8 cellular contexts compared by ENCODE assay signal in the genomic region with DNA sequence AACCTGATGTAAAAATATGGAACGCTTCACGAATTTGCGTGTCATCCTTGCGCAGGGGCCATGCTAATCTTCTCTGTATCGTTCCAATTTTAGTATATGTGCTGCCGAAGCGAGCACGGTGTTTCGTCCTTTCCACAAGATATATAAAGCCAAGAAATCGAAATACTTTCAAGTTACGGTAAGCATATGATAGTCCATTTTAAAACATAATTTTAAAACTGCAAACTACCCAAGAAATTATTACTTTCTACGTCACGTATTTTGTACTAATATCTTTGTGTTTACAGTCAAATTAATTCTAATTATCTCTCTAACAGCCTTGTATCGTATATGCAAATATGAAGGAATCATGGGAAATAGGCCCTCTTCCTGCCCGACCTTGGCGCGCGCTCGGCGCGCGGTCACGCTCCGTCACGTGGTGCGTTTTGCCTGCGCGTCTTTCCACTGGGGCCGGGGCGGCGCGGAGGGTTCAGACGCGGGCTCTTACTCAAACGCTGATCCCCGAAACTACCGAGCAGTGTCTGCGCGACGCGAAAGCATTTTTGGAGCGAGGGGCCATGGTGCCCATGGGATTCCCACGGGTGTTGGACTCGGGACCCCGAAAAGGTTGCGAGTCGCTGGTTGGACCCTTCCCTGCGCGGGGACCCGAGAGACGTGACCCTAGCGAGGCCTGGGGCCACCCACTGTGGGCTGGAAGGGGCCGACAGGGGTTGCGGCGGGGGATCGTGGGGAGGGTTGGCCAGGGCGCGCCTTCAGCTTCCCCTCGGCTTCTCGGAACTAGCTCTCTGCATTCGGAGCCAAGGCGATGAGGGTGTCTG. TPM values are rescaled to one million over a fixed set of nuclear protein-coding genes. Genes with fewer than 3 reads are reported as not detected.
DNase-seq lines count a peak whose midpoint lies in the region; ATAC-seq, FAIRE-seq and TF ChIP-seq lines count a peak whose summit lies in the region.

RNU6-1 (minus strand) TSS at position 117 of the 818 bp plus-strand sequence.

- ATAC-seq in GM19395 (IDR thresholded peaks at IDR 0.05; ENCODE audit: unreplicated experiment), result peak; percentile 83
- ATAC-seq in HG03565 (IDR thresholded peaks at IDR 0.05; ENCODE audit: unreplicated experiment), result peak; percentile 76
- ATAC-seq in HepG2, result peak; percentile 26

- no TSS peak for BruUV-seq in HepG2 (replicated peaks; lab: Mats Ljungman, UMichigan)

- H3K4me1 ChIP-seq in HepG2 (ENCODE audit: insufficient read depth, low read length), result peaks cover 81% of the 10 kb centered on the region

- peaks cover 0 to 15% of the 10 kb centered on the region in 2 experiments; a peak in 4 of 5 replicates for H3K27me3 ChIP-seq in HepG2 (ENCODE audit: control insufficient read depth in 1 of 2, insufficient read depth in 2 of 2, low read length in 2 of 2)

- in situ Hi-C loops in HepG2 (cut with HindIII; ENCODE audit: extremely low pct_ligation_motif_present, low pct_unique_long_range_greater_than_20kb), result loop anchor here (5.0 to 10.0 kb wide), 2 partner anchors 383 to 895 kb away; no protein-coding TSS in a partner anchor

- H3K4me3 Mint-ChIP-seq in dendritic cell treated with granulocyte-macrophage colony-stimulating factor and Interleukin-4, amounts not matched to agents 40 ng/mL and 50 ng/mL, for 4 days, result peak within 1 kb of the TSS; percentile 75

- POLR2A ChIA-PET in HepG2 (lab: Yijun Ruan, JAX), result interaction anchor here (0.9 to 1.4 kb wide), 7 partner anchors 11 to 586 kb away, joined by 3 to 6 read pairs (median 3); partner anchors contain the start of genes AAGAB, FEM1B and IQCH

- H4K20me1 ChIP-seq in HepG2 (ENCODE audit: insufficient read depth, low read length), result no peaks in the 10 kb centered on the region

- no peaks in the 10 kb centered on the region for H3K36me3 ChIP-seq in HepG2 (replicated peaks in 1 of 2; ENCODE audit: control insufficient read depth in 1 of 2, insufficient read depth in 2 of 2, low read length in 2 of 2)

- CTCF ChIA-PET in HepG2 (lab: Yijun Ruan, JAX; ENCODE audit: low intra/inter-chr PET ratio, low total read pairs), result no interaction called here

- H2AFZ ChIP-seq in HepG2 (ENCODE audit: low read length), result peak within 1 kb of the TSS; percentile 95

- TF ChIP-seq CTCF in C4-2B (conservative IDR thresholded peaks at IDR 0.05) (no peak), HepG2 (CRISPR knock-in tag; IDR thresholded peaks at IDR 0.05) (no peak)

- peak within 1 kb of the TSS; percentile 97 for H3K4me2 ChIP-seq in HepG2 (ENCODE audit: low read depth, low read length)

- H3K27me3 Mint-ChIP-seq in dendritic cell treated with granulocyte-macrophage colony-stimulating factor and Interleukin-4, amounts not matched to agents 40 ng/mL and 50 ng/mL, for 4 days, result peaks cover 17% of the 10 kb centered on the region

- TF ChIP-seq RAD21 in HepG2 (CRISPR knock-in tag; IDR thresholded peaks at IDR 0.05), result no peak

- H3K4me3 ChIP-seq in HepG2 (replicated peaks in 1 of 3; ENCODE audit: insufficient read depth in 1 of 3, low read depth in 2 of 3, low read length in 3 of 3), result peak within 1 kb of the TSS; percentile 73 to 98 (median 93)

- H3K36me3 Mint-ChIP-seq in dendritic cell treated with granulocyte-macrophage colony-stimulating factor and Interleukin-4, amounts not matched to agents 40 ng/mL and 50 ng/mL, for 4 days (ENCODE audit: low read depth), result no peaks in the 10 kb centered on the region

- H3K27ac ChIP-seq in C4-2B (peak within 1 kb of the TSS; percentile 92), HepG2 (ENCODE audit: extremely low read length, insufficient read depth, low read length) (peak within 1 kb of the TSS; percentile 86)

- under 1% methylated on average over 41 of the region's 62 CpGs for WGBS in HepG2 (ENCODE audit: low lambda C conversion rate)

- H3K4me1 Mint-ChIP-seq in dendritic cell treated with granulocyte-macrophage colony-stimulating factor and Interleukin-4, amounts not matched to agents 40 ng/mL and 50 ng/mL, for 4 days (ENCODE audit: low read depth), result peaks cover 49% of the 10 kb centered on the region

- H3K9me3 Mint-ChIP-seq in dendritic cell treated with granulocyte-macrophage colony-stimulating factor and Interleukin-4, amounts not matched to agents 40 ng/mL and 50 ng/mL, for 4 days, result no peaks in the 10 kb centered on the region

- peak within 1 kb of the TSS; percentile 83 for H3K27ac Mint-ChIP-seq in dendritic cell treated with granulocyte-macrophage colony-stimulating factor and Interleukin-4, amounts not matched to agents 40 ng/mL and 50 ng/mL, for 4 days

- FAIRE-seq in HepG2 (lab: Jason Lieb, UNC), result peak; percentile 64

- peak; percentile 68 to 84 for TF ChIP-seq POLR2A in HepG2 (IDR thresholded peaks at IDR 0.05; ENCODE audit: insufficient read depth in 1 of 2, low read depth in 2 of 2, low read length in 2 of 2)

- intact Hi-C loops in dendritic cell treated with granulocyte-macrophage colony-stimulating factor and Interleukin-4, amounts not matched to agents 40 ng/mL and 50 ng/mL, for 4 days (cut with micrococcal nuclease), result loop anchor here (5.0 to 10.0 kb wide), 3 partner anchors 318 to 895 kb away; partner anchors contain the start of gene C15orf61
- intact Hi-C loops in HepG2 (cut with micrococcal nuclease; ENCODE audit: unreplicated experiment), result loop anchor here (2.0 to 5.0 kb wide), 4 partner anchors 212 to 533 kb away; partner anchors contain the start of genes MAP2K5 and PIAS1

- H3K79me2 ChIP-seq in HepG2 (ENCODE audit: insufficient read depth, low read length), result no peaks in the 10 kb centered on the region

- peak within 1 kb of the TSS; percentile 94 for H3K9ac ChIP-seq in HepG2 (ENCODE audit: insufficient read depth, low read depth, low read length)

- TF ChIP-seq EP300 in HepG2 (IDR thresholded peaks at IDR 0.05; ENCODE audit: low read depth in 2 of 2, low read length in 2 of 2) (no peak), HepG2 (CRISPR knock-in tag; IDR thresholded peaks at IDR 0.05; ENCODE audit: borderline replicate concordance) (no peak; the same call in 1 of the 2 replicates)

- no peaks in the 10 kb centered on the region for H3K9me3 ChIP-seq in HepG2 (ENCODE audit: low read length)

- DNase-seq in NCI-H748 treated with DMSO at 0.1 percent for 48 hours (lab: John Stamatoyannopoulos, UW) (peak; percentile 74), HepG2 (ENCODE audit: low spot score) (peak; percentile 80)
- DNase-seq in activated CD4-positive, alpha-beta T cell treated with anti-CD3 and anti-CD28 coated beads, Interleukin-2, amount 50 U/mL, for 4 hours, result peak; percentile 95
- DNase-seq in stimulated activated CD4-positive, alpha-beta T cell treated with anti-CD3 and anti-CD28 coated beads, Interleukin-2, amount 100 ng/mL, for 48 hours, result peak; percentile 88 to 95

TF ChIP-seq in HepG2, 621 proteins besides CTCF, POLR2A, EP300 and RAD21 (continues in another document):
- TF ChIP-seq KLF6 (CRISPR knock-in tag; IDR thresholded peaks at IDR 0.05) (peak; percentile 54; the same call in 1 of the 2 replicates), FOSL1 (CRISPR knock-in tag; IDR thresholded peaks at IDR 0.05; ENCODE audit: borderline replicate concordance) (peak; percentile 23; the same call in 1 of the 2 replicates), TCF12 (IDR thresholded peaks at IDR 0.05) (no peak), TCF12 (CRISPR knock-in tag; IDR thresholded peaks at IDR 0.05) (0 out of 2 replicates have a peak, but pooled peaks have one; percentile 2)

RNA-seq across cellular contexts. Expression of gene RNU6-1, which starts in this region (rescaled TPM):
- under 0.01 TPM in 1 of 2 replicates, not detected in the other for total RNA-seq in HepG2 (2016; rRNA removed; fragmentation: Illumina TruSeq; extraction: Trizol)
- under 0.01 TPM in 2 replicates for total RNA-seq in HepG2 (2016; cell fraction: cytosol; rRNA removed; fragmentation: Illumina TruSeq; extraction: Trizol; ENCODE audit: low read depth)
- under 0.01 TPM in 1 of 2 replicates, not detected in the other for total RNA-seq in HepG2 (2016; cell fraction: insoluble cytoplasmic fraction; rRNA removed; fragmentation: Illumina TruSeq; extraction: Trizol)
- total RNA-seq in HepG2 (2016; cell fraction: membrane; rRNA removed; fragmentation: Illumina TruSeq; extraction: Trizol), result under 0.01 TPM in 1 of 2 replicates, not detected in the other
- total RNA-seq in HepG2 (2016; cell fraction: nucleus; rRNA removed; fragmentation: Illumina TruSeq; extraction: Trizol), result not detected in 2 replicates
- not detected in 2 replicates for polyA plus RNA-seq in HepG2 (2011; rRNA removed)
- polyA plus RNA-seq in HepG2 (2011; cell fraction: cytosol; rRNA removed), result not detected in 2 replicates
- not detected in 2 replicates for polyA plus RNA-seq in HepG2 (2011; cell fraction: nucleus; rRNA removed)
- not detected in 2 replicates for polyA plus RNA-seq in HepG2 (2012)
- not detected in 2 replicates for polyA plus RNA-seq in HepG2 (2016; cell fraction: cytosol; fragmentation: Illumina TruSeq; extraction: Trizol; ENCODE audit: low read depth)
- not detected in 2 replicates for polyA plus RNA-seq in HepG2 (2016; cell fraction: insoluble cytoplasmic fraction; fragmentation: Illumina TruSeq; extraction: Trizol; ENCODE audit: low read depth)
- not detected in 2 replicates for polyA plus RNA-seq in HepG2 (2016; cell fraction: membrane; fragmentation: Illumina TruSeq; extraction: Trizol; ENCODE audit: low read depth)
- not detected in 2 replicates for polyA plus RNA-seq in HepG2 (2016; cell fraction: nucleus; fragmentation: Illumina TruSeq; extraction: Trizol; ENCODE audit: insufficient read depth, low read depth)
- polyA minus RNA-seq in HepG2 (2011; rRNA and poly(A)+ RNA removed; ENCODE audit: low replicate concordance), result under 0.01 TPM in 1 of 2 replicates, not detected in the other
- polyA minus RNA-seq in HepG2 (2011; cell fraction: cytosol; rRNA and poly(A)+ RNA removed), result under 0.01 TPM in 1 of 2 replicates, not detected in the other
- polyA minus RNA-seq in HepG2 (2011; cell fraction: nucleus; rRNA and poly(A)+ RNA removed), result not detected in 2 replicates

Comparison
In these comparisons a context has a peak if more than half of its experiments do, and no peak if none do; other contexts are left out.
1. Peak in every context shown above with its lines: DNase-seq, ATAC-seq, H3K4me3 ChIP-seq and H3K27ac ChIP-seq.
2. Peak in DNase-seq, ATAC-seq, H3K4me3 ChIP-seq, H3K27ac ChIP-seq, H3K9ac ChIP-seq and H3K4me2 ChIP-seq in HepG2; RNA of the gene not detected or under 1 TPM.
3. ATAC-seq: peak in every context shown above with its lines; median percentile 83 in GM19395; 76 in HG03565; 26 in HepG2.